32 cellular contexts compared by ENCODE assay signal in genomic region chr12:30661210-30661609, GRCh38.
"Had no signal": no experiment of that assay in that cellular context is flagged by ENCODE, and none has a peak within 500 bp of the region (broad histone marks: within the 10 kb centered on the region; RNA-seq: fewer than 3 reads in every experiment).

No MANE protein-coding gene starts in this region.

- H3K27me3 ChIP-seq: Peyer's patch, SJSA1 had no signal

- FAIRE-seq: astrocyte had no signal

- H3K4me1 Mint-ChIP-seq: activated T-helper 17 cell treated with anti-CD3 and anti-CD28 coated beads, Interleukin-2, amount 50 U/mL, for 72 hours; WTC11 had no signal

- H3K4me3 Mint-ChIP-seq: activated CD8-positive, alpha-beta T cell treated with anti-CD3 and anti-CD28 coated beads, Interleukin-2, amount 10 ng/mL, durations not matched to agents 7 days and 5 days; activated naive CD4-positive, alpha-beta T cell treated with anti-CD3 and anti-CD28 coated beads for 36 hours; activated naive CD8-positive, alpha-beta T cell; activated T-cell treated with anti-CD3 and anti-CD28 coated beads, Interleukin-2, amount 50 U/mL, for 24 hours; activated T-helper 17 cell treated with anti-CD3 and anti-CD28 coated beads, Interleukin-2, amount 50 U/mL, for 72 hours; brain; central memory CD8-positive, alpha-beta T cell; T-helper 1 cell treated with Interleukin-12 subunit alpha and Interleukin-12 subunit beta and Interleukin-4 antibody, amounts not matched to agents 30 μg/mL and 1 μg/mL, for 36 hours; WTC11 had no signal

- H3K27ac Mint-ChIP-seq: activated CD8-positive, alpha-beta T cell treated with anti-CD3 and anti-CD28 coated beads, Interleukin-2, amount 10 ng/mL, durations not matched to agents 7 days and 5 days; activated naive CD4-positive, alpha-beta T cell treated with anti-CD3 and anti-CD28 coated beads for 36 hours; activated naive CD8-positive, alpha-beta T cell; activated T-cell treated with anti-CD3 and anti-CD28 coated beads, Interleukin-2, amount 50 U/mL, for 24 hours; activated T-helper 17 cell treated with anti-CD3 and anti-CD28 coated beads, Interleukin-2, amount 50 U/mL, for 72 hours; brain; T-helper 1 cell treated with Interleukin-12 subunit alpha and Interleukin-12 subunit beta and Interleukin-4 antibody, amounts not matched to agents 30 μg/mL and 1 μg/mL, for 36 hours; WTC11 had no signal

- H3K4me1 ChIP-seq: Peyer's patch, SJSA1 had no signal

- DNase-seq: activated CD4-positive, alpha-beta T cell treated with anti-CD3 and anti-CD28 coated beads for 48 hours; activated CD4-positive, alpha-beta T cell treated with anti-CD3 and anti-CD28 coated beads, Interleukin-2, amount 50 U/mL, for 4 hours; activated CD4-positive, CD25-positive, alpha-beta regulatory T cell treated with anti-CD3 and anti-CD28 coated beads, Interleukin-2, amount 50 U/mL, for 72 hours; activated CD8-positive, alpha-beta memory T cell treated with anti-CD3 and anti-CD28 coated beads, Interleukin-2, amount 50 U/mL, for 48 hours; activated CD8-positive, alpha-beta T cell treated with anti-CD3 and anti-CD28 coated beads, Interleukin-2, amount 10 ng/mL, durations not matched to agents 7 days and 5 days; activated gamma-delta T cell; activated naive CD4-positive, alpha-beta T cell treated with anti-CD3 and anti-CD28 coated beads for 36 hours; activated T-cell treated with anti-CD3 and anti-CD28 coated beads, Interleukin-2, amount 50 U/mL, for 24 hours; amygdala; Karpas-422; MM.1S; NCI-H1105; NCI-H1436; NCI-H1694 treated with DMSO at 0.1 percent for 48 hours; NCI-H2029 treated with DMSO at 0.1 percent for 48 hours; NCI-H345; NCI-H510A treated with DMSO at 0.1 percent for 48 hours; NCI-H69; NK-92 treated with Interleukin-12 subunit alpha and Interleukin-12 subunit beta, amount 100 ng/mL, for 24 hours; OCI-M1; Peyer's patch; SHP77; T-helper 9 cell had no signal

- H3K27me3 Mint-ChIP-seq: activated naive CD8-positive, alpha-beta T cell; activated T-cell treated with anti-CD3 and anti-CD28 coated beads, Interleukin-2, amount 50 U/mL, for 24 hours; activated T-helper 17 cell treated with anti-CD3 and anti-CD28 coated beads, Interleukin-2, amount 50 U/mL, for 72 hours; brain; central memory CD8-positive, alpha-beta T cell had no signal

- H3K9me3 ChIP-seq: Peyer's patch, SJSA1 had no signal

- H3K9me3 Mint-ChIP-seq: activated naive CD4-positive, alpha-beta T cell treated with anti-CD3 and anti-CD28 coated beads for 36 hours; activated T-cell treated with anti-CD3 and anti-CD28 coated beads, Interleukin-2, amount 50 U/mL, for 24 hours; activated T-helper 17 cell treated with anti-CD3 and anti-CD28 coated beads, Interleukin-2, amount 50 U/mL, for 72 hours; central memory CD8-positive, alpha-beta T cell; T-helper 1 cell treated with Interleukin-12 subunit alpha and Interleukin-12 subunit beta and Interleukin-4 antibody, amounts not matched to agents 30 μg/mL and 1 μg/mL, for 36 hours; WTC11 had no signal

- H3K4me3 ChIP-seq: Peyer's patch, SJSA1 had no signal

- H3K27ac ChIP-seq: Peyer's patch, SJSA1 had no signal

- ATAC-seq: activated CD8-positive, alpha-beta T cell treated with anti-CD3 and anti-CD28 coated beads, Interleukin-2, amount 10 ng/mL, durations not matched to agents 7 days and 5 days; activated T-helper 17 cell treated with anti-CD3 and anti-CD28 coated beads, Interleukin-2, amount 50 U/mL, for 72 hours; SK-N-SH treated with all-trans-retinoic acid at 6 μM for 48 hours; WTC11 had no signal
